Comparison of ENCODE assay signal across 8 cellular contexts in genomic region chr6:27518881-27519795, GRCh38. TPM values are rescaled to one million over a fixed set of nuclear protein-coding genes. Genes with fewer than 3 reads are reported as not detected.
DNase-seq lines count a peak whose midpoint lies in the region; ATAC-seq and TF ChIP-seq lines count a peak whose summit lies in the region.

No MANE protein-coding gene starts in this region.

- ATAC-seq in GM18868 (IDR thresholded peaks at IDR 0.05; ENCODE audit: unreplicated experiment): peak; percentile 67
- ATAC-seq in HG03432 (IDR thresholded peaks at IDR 0.05; ENCODE audit: unreplicated experiment): peak; percentile 67
- peak; percentile 80 for ATAC-seq in effector memory CD8-positive, alpha-beta T cell (replicated peaks)

- CTCF ChIA-PET in activated CD4-positive, alpha-beta memory T cell treated with anti-CD3 and anti-CD28 coated beads for 36 hours (lab: Charles Lee): interaction anchor here (0.6 to 2.8 kb wide), 35 partner anchors 8 to 1344 kb away, joined by 3 to 47 read pairs (median 4); partner anchors contain the start of genes ZNF184 and ZNF391

- peaks cover 17% of the 10 kb centered on the region for H3K27me3 Mint-ChIP-seq in activated CD4-positive, alpha-beta memory T cell treated with anti-CD3 and anti-CD28 coated beads for 36 hours
- H3K27me3 Mint-ChIP-seq in effector memory CD8-positive, alpha-beta T cell: peaks cover 11 to 40% of the 10 kb centered on the region in 2 donors

- intact Hi-C loops in activated CD4-positive, alpha-beta memory T cell treated with anti-CD3 and anti-CD28 coated beads for 36 hours (cut with micrococcal nuclease): loop anchor here (1.0 to 5.0 kb wide), 7 partner anchors 16 to 342 kb away; no protein-coding TSS in a partner anchor

- peak; percentile 82 for TF ChIP-seq CTCF in AG09319 (IDR thresholded peaks at IDR 0.05; ENCODE audit: low read depth, low read length)

- H3K27ac Mint-ChIP-seq in activated CD4-positive, alpha-beta memory T cell treated with anti-CD3 and anti-CD28 coated beads for 36 hours: peak overlapping the region; percentile 77
- H3K27ac Mint-ChIP-seq in effector memory CD8-positive, alpha-beta T cell: peak overlapping the region; percentile 98

- DNase-seq in AG09319 (ENCODE audit: extremely low read depth, low read depth) (peak; percentile 68), NCI-H69 (lab: John Stamatoyannopoulos, UW) (peak; percentile 88), medulla oblongata (ENCODE audit: extremely low spot score) (peak; percentile 91)
- DNase-seq in activated CD4-positive, alpha-beta memory T cell treated with anti-CD3 and anti-CD28 coated beads for 36 hours: peak; percentile 70
- peak; percentile 61 to 67 (median 66) for DNase-seq in effector memory CD8-positive, alpha-beta T cell
- peak in 2 of 3 donors; percentile 34 to 36 for DNase-seq in stimulated activated CD4-positive, alpha-beta T cell treated with anti-CD3 and anti-CD28 coated beads, TNF-alpha, amount 100 ng/mL, for 48 hours (ENCODE audit: low read depth in 3 of 3)

- POLR2A ChIA-PET in activated CD4-positive, alpha-beta memory T cell treated with anti-CD3 and anti-CD28 coated beads for 36 hours (lab: Charles Lee): interaction anchor here (1.1 to 1.6 kb wide), 4 partner anchors 13 to 233 kb away, joined by 3 to 7 read pairs (median 4); no protein-coding TSS in a partner anchor

- peaks cover 2% of the 10 kb centered on the region for H3K36me3 Mint-ChIP-seq in activated CD4-positive, alpha-beta memory T cell treated with anti-CD3 and anti-CD28 coated beads for 36 hours
- H3K36me3 Mint-ChIP-seq in effector memory CD8-positive, alpha-beta T cell (ENCODE audit: insufficient read depth): peaks cover 14% of the 10 kb centered on the region

- H3K9me3 Mint-ChIP-seq in activated CD4-positive, alpha-beta memory T cell treated with anti-CD3 and anti-CD28 coated beads for 36 hours: no peaks in the 10 kb centered on the region
- H3K9me3 Mint-ChIP-seq in effector memory CD8-positive, alpha-beta T cell: no peaks in the 10 kb centered on the region

- peak overlapping the region; percentile 79 for H3K4me3 Mint-ChIP-seq in activated CD4-positive, alpha-beta memory T cell treated with anti-CD3 and anti-CD28 coated beads for 36 hours
- peak overlapping the region; percentile 97 for H3K4me3 Mint-ChIP-seq in effector memory CD8-positive, alpha-beta T cell

- H3K4me1 Mint-ChIP-seq in activated CD4-positive, alpha-beta memory T cell treated with anti-CD3 and anti-CD28 coated beads for 36 hours (ENCODE audit: low read depth): peaks cover 19% of the 10 kb centered on the region
- peaks cover 13 to 20% of the 10 kb centered on the region in 2 donors for H3K4me1 Mint-ChIP-seq in effector memory CD8-positive, alpha-beta T cell (ENCODE audit: low read depth in 2 of 2)

RNA-seq across cellular contexts. Expression of gene ZNF184, which starts 46.2 kb away (rescaled TPM):
- total RNA-seq in activated CD4-positive, alpha-beta memory T cell treated with anti-CD3 and anti-CD28 coated beads for 36 hours: 10 to 100 TPM; 12.2 to 12.7 TPM

Comparison
In these comparisons a context has a peak if more than half of its experiments do, and no peak if none do; other contexts are left out.
1. Peak in every context shown above with its lines: DNase-seq and ATAC-seq.
2. DNase-seq: peak in every context shown above with its lines; median percentile 91 in medulla oblongata; 88 in NCI-H69; 70 in activated CD4-positive, alpha-beta memory T cell treated with anti-CD3 and anti-CD28 coated beads for 36 hours; 68 in AG09319; 66 in effector memory CD8-positive, alpha-beta T cell; 35 in stimulated activated CD4-positive, alpha-beta T cell treated with anti-CD3 and anti-CD28 coated beads, TNF-alpha, amount 100 ng/mL, for 48 hours.